In genomic region chr6:124888581-124889371, GRCh38 we compare ENCODE assay signal across 10 cellular contexts.
A peak's percentile ranks its signal among the peaks of the same experiment; 100 is the strongest.
DNase-seq lines count a peak whose midpoint lies in the region; ATAC-seq and TF ChIP-seq lines count a peak whose summit lies in the region.
"Had no signal": no experiment of that assay in that cellular context is flagged by ENCODE, and none has a peak within 500 bp of the region (broad histone marks: within the 10 kb centered on the region; RNA-seq: fewer than 3 reads in every experiment).

No MANE protein-coding gene starts in this region.

- CTCF ChIA-PET in AG04450 (lab: Charles Lee), result no interaction called here

- H3K36me3 ChIP-seq in H7 (replicated peaks; ENCODE audit: control insufficient read depth, insufficient read depth, low read length) (no peaks in the 10 kb centered on the region), gastrocnemius medialis (no peaks in the 10 kb centered on the region)

- POLR2A ChIA-PET in AG04450 (lab: Yijun Ruan, JAX), result no interaction called here

- in situ Hi-C loops in gastrocnemius medialis (cut with MboI; ENCODE audit: low sequenced_read_pairs in 4 of 4), result no loop called here

- H3K27ac ChIP-seq in AG04450 (ENCODE audit: low read depth, low read length) (peak overlapping the region; percentile 11), gastrocnemius medialis (no peak overlapping the region)

- intact Hi-C loops in gastrocnemius medialis (cut with DNase I; ENCODE audit: low total_unique reads), result no loop called here

- ATAC-seq in GM18870 (IDR thresholded peaks at IDR 0.05; ENCODE audit: unreplicated experiment), result peak; percentile 56
- no peak for ATAC-seq in gastrocnemius medialis
- ATAC-seq: Right ventricle myocardium inferior had no signal

- H3K27me3 ChIP-seq in AG04450 (ENCODE audit: control insufficient read depth, insufficient read depth, low read length) (no peaks in the 10 kb centered on the region), H7 (ENCODE audit: control insufficient read depth, insufficient read depth, low read length) (no peaks in the 10 kb centered on the region), gastrocnemius medialis (no peaks in the 10 kb centered on the region)

- TF ChIP-seq CTCF in AG04450 (IDR thresholded peaks at IDR 0.05; ENCODE audit: low read depth, low read length) (no peak), gastrocnemius medialis (IDR thresholded peaks at IDR 0.05 in 4 of 5, conservative IDR thresholded peaks at IDR 0.05 in 1 of 5) (no peak)

- peaks cover 6 to 8% of the 10 kb centered on the region in 2 donors for H3K4me1 ChIP-seq in gastrocnemius medialis

- H3K4me3 ChIP-seq in AG04450 (ENCODE audit: low read depth, low read length), result peak overlapping the region; percentile 31
- no peak overlapping the region for H3K4me3 ChIP-seq in H7 (ENCODE audit: insufficient read depth, low read depth, low read length)
- H3K4me3 ChIP-seq in gastrocnemius medialis, result no peak overlapping the region

- DNase-seq in AG04450 (ENCODE audit: low read depth, low spot score) (no peak), MV-4-11 (lab: John Stamatoyannopoulos, UW) (peak; percentile 64), hepatic stellate cell (ENCODE audit: low spot score) (peak; percentile 21), putamen (ENCODE audit: low spot score) (no peak), H7 (no peak), GOT3 (lab: John Stamatoyannopoulos, UW) (no peak), gastrocnemius medialis (no peak)
- DNase-seq: activated effector memory CD4-positive, alpha-beta T cell treated with anti-CD3 and anti-CD28 coated beads, Interleukin-2, amount 50 U/mL, for 16 hours had no signal

- H3K9me3 ChIP-seq in AG04450 (ENCODE audit: control insufficient read depth, insufficient read depth, low read length) (no peaks in the 10 kb centered on the region; the same call in 1 of the 2 replicates), gastrocnemius medialis (no peaks in the 10 kb centered on the region)

- no peak for TF ChIP-seq POLR2A in gastrocnemius medialis (IDR thresholded peaks at IDR 0.05)

Comparison
In these comparisons a context has a peak if more than half of its experiments do, and no peak if none do; other contexts are left out.
1. DNase-seq: peak in MV-4-11 (single experiment) and hepatic stellate cell (single experiment); none in AG04450 (single experiment), putamen (single experiment), H7 (single experiment), GOT3 (single experiment) and gastrocnemius medialis (0 of 2).